9 cellular contexts compared by ENCODE assay signal in the genomic region with DNA sequence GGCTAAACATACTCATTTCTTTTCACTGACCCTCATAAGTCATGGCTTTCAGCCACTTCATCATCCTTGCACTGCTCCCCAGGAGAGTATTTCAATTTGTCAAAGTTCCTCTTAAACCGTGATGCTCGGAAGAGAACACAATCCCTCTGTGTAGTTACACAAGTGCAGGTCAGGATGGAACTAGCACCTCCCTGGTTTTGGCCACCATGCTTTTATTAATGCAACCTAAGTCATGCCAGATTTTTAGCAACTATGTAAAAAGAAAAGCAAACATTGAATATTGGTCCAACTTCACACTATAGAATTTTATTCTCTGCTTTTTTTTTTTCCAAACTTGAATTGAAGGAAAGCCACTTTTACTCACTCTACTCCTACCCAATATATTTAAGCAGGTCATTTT. TPM values are rescaled to one million over a fixed set of nuclear protein-coding genes. Genes with fewer than 3 reads are reported as not detected.
"Had no signal": no experiment of that assay in that cellular context is flagged by ENCODE, and none has a peak within 500 bp of the region (broad histone marks: within the 10 kb centered on the region; RNA-seq: fewer than 3 reads in every experiment).

No MANE protein-coding gene starts in this region.

- H3K4me3 ChIP-seq: GM12878 had no signal

- FAIRE-seq: G401.6, GM12878, GM12891, GM12892, GM18507, GM19239 had no signal

- ATAC-seq: GM12878 had no signal

- DNase-seq: GDM1, GF-D8 had no signal

RNA-seq across cellular contexts. Expression of a gene that starts 45.2 kb away (rescaled TPM):
- total RNA-seq: G401, GM12878 had no signal
- polyA plus RNA-seq: GM12878 had no signal
